Comparison of ENCODE assay signal across 1 cellular context in the genomic region with DNA sequence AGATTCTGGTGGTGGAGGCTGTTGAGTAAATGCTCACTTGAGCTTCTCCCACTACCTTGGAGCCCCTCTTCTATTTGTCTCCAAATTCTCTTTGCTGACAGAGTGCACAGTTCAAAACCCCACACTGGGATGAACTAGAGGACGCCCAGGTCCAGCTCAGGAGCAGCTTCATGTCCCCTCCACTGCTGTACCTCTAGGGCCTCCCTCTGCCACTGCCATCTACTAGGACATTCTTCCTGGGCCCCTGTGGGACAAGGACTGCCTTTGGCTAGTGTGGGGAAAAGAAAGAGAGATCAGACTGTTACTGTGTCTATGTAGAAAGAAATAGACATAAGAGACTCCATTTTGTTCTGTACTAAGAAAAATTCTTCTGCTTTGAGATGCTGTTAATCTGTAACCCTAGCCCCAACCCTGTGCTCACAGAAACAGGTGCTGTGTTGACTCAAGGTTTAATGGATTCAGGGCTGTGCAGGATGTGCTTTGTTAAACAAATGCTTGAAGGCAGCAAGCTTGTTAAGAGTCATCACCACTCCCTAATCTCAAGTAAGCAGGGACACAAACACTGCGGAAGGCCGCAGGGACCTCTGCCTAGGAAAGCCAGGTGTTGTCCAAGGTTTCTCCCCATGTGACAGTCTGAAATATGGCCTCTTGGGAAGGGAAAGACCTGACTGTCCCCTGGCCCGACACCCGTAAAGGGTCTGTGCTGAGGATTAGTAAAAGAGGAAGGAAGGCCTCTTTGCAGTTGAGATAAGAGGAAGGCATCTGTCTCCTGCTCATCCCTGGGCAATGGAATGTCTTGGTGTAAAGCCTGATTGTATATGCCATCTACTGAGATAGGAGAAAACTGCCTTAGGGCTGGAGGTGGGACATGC.
TF ChIP-seq lines count a peak whose summit lies in the region.

No MANE protein-coding gene starts in this region.

TF ChIP-seq in GM23338, 12 proteins besides CTCF, POLR2A, EP300 and RAD21:
- TF ChIP-seq, protein P1, sequence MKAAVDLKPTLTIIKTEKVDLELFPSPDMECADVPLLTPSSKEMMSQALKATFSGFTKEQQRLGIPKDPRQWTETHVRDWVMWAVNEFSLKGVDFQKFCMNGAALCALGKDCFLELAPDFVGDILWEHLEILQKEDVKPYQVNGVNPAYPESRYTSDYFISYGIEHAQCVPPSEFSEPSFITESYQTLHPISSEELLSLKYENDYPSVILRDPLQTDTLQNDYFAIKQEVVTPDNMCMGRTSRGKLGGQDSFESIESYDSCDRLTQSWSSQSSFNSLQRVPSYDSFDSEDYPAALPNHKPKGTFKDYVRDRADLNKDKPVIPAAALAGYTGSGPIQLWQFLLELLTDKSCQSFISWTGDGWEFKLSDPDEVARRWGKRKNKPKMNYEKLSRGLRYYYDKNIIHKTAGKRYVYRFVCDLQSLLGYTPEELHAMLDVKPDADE (IDR thresholded peaks at IDR 0.05) = 0 out of 2 replicates have a peak, but pooled peaks have one; percentile 37
- TF ChIP-seq, protein P2, sequence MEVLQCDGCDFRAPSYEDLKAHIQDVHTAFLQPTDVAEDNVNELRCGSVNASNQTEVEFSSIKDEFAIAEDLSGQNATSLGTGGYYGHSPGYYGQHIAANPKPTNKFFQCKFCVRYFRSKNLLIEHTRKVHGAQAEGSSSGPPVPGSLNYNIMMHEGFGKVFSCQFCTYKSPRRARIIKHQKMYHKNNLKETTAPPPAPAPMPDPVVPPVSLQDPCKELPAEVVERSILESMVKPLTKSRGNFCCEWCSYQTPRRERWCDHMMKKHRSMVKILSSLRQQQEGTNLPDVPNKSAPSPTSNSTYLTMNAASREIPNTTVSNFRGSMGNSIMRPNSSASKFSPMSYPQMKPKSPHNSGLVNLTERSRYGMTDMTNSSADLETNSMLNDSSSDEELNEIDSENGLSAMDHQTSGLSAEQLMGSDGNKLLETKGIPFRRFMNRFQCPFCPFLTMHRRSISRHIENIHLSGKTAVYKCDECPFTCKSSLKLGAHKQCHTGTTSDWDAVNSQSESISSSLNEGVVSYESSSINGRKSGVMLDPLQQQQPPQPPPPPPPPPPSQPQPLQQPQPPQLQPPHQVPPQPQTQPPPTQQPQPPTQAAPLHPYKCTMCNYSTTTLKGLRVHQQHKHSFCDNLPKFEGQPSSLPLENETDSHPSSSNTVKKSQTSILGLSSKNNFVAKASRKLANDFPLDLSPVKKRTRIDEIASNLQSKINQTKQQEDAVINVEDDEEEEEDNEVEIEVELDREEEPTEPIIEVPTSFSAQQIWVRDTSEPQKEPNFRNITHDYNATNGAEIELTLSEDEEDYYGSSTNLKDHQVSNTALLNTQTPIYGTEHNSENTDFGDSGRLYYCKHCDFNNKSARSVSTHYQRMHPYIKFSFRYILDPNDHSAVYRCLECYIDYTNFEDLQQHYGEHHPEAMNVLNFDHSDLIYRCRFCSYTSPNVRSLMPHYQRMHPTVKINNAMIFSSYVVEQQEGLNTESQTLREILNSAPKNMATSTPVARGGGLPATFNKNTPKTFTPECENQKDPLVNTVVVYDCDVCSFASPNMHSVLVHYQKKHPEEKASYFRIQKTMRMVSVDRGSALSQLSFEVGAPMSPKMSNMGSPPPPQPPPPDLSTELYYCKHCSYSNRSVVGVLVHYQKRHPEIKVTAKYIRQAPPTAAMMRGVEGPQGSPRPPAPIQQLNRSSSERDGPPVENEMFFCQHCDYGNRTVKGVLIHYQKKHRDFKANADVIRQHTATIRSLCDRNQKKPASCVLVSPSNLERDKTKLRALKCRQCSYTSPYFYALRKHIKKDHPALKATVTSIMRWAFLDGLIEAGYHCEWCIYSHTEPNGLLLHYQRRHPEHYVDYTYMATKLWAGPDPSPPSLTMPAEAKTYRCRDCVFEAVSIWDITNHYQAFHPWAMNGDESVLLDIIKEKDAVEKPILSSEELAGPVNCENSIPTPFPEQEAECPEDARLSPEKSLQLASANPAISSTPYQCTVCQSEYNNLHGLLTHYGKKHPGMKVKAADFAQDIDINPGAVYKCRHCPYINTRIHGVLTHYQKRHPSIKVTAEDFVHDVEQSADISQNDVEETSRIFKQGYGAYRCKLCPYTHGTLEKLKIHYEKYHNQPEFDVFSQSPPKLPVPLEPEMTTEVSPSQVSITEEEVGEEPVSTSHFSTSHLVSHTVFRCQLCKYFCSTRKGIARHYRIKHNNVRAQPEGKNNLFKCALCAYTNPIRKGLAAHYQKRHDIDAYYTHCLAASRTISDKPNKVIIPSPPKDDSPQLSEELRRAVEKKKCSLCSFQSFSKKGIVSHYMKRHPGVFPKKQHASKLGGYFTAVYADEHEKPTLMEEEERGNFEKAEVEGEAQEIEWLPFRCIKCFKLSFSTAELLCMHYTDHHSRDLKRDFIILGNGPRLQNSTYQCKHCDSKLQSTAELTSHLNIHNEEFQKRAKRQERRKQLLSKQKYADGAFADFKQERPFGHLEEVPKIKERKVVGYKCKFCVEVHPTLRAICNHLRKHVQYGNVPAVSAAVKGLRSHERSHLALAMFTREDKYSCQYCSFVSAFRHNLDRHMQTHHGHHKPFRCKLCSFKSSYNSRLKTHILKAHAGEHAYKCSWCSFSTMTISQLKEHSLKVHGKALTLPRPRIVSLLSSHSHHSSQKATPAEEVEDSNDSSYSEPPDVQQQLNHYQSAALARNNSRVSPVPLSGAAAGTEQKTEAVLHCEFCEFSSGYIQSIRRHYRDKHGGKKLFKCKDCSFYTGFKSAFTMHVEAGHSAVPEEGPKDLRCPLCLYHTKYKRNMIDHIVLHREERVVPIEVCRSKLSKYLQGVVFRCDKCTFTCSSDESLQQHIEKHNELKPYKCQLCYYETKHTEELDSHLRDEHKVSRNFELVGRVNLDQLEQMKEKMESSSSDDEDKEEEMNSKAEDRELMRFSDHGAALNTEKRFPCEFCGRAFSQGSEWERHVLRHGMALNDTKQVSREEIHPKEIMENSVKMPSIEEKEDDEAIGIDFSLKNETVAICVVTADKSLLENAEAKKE (CRISPR knock-in tag; IDR thresholded peaks at IDR 0.05) = peak; percentile 12; the same call in 1 of the 2 replicates
